27 cellular contexts compared by ENCODE assay signal in genomic region chr12:94781835-94782234, GRCh38.
"Had no signal": no experiment of that assay in that cellular context is flagged by ENCODE, and none has a peak within 500 bp of the region (broad histone marks: within the 10 kb centered on the region; RNA-seq: fewer than 3 reads in every experiment).

No MANE protein-coding gene starts in this region.

- DNase-seq: dermis blood vessel endothelial cell; dorsolateral prefrontal cortex; effector CD4-positive, alpha-beta T cell; effector memory CD4-positive, alpha-beta T cell; erythroblast; esophagus squamous epithelium; foreskin fibroblast; foreskin melanocyte; gastrocnemius medialis; glutamatergic neuron; head of caudate nucleus; heart right ventricle; hippocampal formation; left cardiac atrium; left lung; left ventricle myocardium superior; lower lobe of right lung; mesenchymal stem cell; mucosa of descending colon; naive B cell had no signal

- H3K4me3 ChIP-seq: coronary artery, dorsolateral prefrontal cortex, esophagus squamous epithelium, gastrocnemius medialis, heart right ventricle, left lung, lower lobe of right lung, mucosa of descending colon had no signal

- H3K9me3 ChIP-seq: esophagus squamous epithelium, gastrocnemius medialis, left lung, lower lobe of right lung, mucosa of descending colon had no signal

- H3K4me1 ChIP-seq: gastrocnemius medialis, left lung, lower lobe of right lung had no signal

- H3K27me3 ChIP-seq: dorsolateral prefrontal cortex, esophagus squamous epithelium, gastrocnemius medialis, left lung had no signal

- H3K27ac Mint-ChIP-seq: mesothelial cell of epicardium had no signal

- ATAC-seq: esophagus mucosa, gastrocnemius medialis, heart right ventricle, left cardiac atrium, left lung, left ventricle myocardium superior, lower lobe of right lung, mucosa of descending colon had no signal

- H3K4me3 Mint-ChIP-seq: mesothelial cell of epicardium, naive B cell had no signal

- FAIRE-seq: endothelial cell of umbilical vein, islet of Langerhans, keratinocyte had no signal

- H3K27ac ChIP-seq: coronary artery, dorsolateral prefrontal cortex, epithelial cell of prostate, esophagus squamous epithelium, gastrocnemius medialis, heart right ventricle, left lung, lower lobe of right lung had no signal

- H3K27me3 Mint-ChIP-seq: naive B cell had no signal

- H3K36me3 ChIP-seq: esophagus squamous epithelium, gastrocnemius medialis, heart right ventricle, left lung, lower lobe of right lung had no signal
